Comparison of ENCODE assay signal across 1 cellular context in genomic region chr11:45809456-45810395, GRCh38.
A peak's percentile ranks its signal among the peaks of the same experiment; 100 is the strongest.
TF ChIP-seq lines count a peak whose summit lies in the region.

No MANE protein-coding gene starts in this region.

TF ChIP-seq in HEK293, 187 proteins besides CTCF, POLR2A, EP300 and RAD21 (continued from another document):
- TF ChIP-seq INSM2 (tag by site-specific recombination; IDR thresholded peaks at IDR 0.05) (no peak), FEZF1 (tag by site-specific recombination; IDR thresholded peaks at IDR 0.05) (peak; percentile 35)
TF ChIP-seq in HEK293: peak in this region for 6.
